Comparison of ENCODE assay signal across 8 cellular contexts in the genomic region with DNA sequence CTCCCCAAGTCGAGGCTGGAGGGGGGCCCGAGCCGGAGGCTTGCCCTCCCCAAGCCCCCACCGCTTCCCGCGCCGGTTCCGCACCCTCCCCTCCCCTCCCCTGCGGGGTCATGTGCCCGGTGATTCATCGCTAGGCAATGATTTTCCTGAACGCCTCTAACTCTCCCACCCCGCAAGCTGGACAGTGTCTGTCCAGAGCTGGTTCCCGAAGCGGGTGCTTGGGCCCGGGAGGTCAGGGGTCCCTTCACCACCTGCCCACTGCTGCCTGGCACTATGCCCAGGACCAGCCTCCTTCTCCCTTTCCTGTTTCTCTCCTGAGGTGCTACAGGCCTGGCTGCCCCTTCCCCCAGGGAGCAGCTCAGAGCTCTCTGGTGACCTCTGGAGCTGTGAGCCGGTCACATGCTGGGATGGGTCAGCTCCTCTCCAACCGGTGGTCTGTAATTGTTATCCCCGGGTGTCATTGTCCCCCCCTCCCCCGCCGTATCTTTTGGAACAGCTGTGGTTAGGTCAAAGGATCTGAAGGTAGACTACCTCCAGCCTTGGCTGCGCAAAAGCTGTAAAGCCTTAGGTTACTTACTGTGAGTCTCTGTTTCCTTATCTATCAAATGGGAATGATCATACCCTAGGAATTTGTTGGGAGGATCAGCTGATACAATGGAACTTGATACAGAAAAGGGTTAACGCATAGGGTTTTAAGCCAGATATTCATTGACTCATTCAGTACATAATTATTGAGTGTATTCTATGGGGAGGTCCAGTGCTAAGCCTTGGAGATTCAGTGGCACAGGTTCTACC. TPM values are rescaled to one million over a fixed set of nuclear protein-coding genes. Genes with fewer than 3 reads are reported as not detected.
DNase-seq lines count a peak whose midpoint lies in the region; ATAC-seq and TF ChIP-seq lines count a peak whose summit lies in the region.

No MANE protein-coding gene starts in this region.

- peak overlapping the region; percentile 72 for H3K4me3 ChIP-seq in A673 (ENCODE audit: low read depth, low read length, poor library complexity, severe bottlenecking)
- peak overlapping the region; percentile 70 for H3K4me3 ChIP-seq in MG63
- H3K4me3 ChIP-seq in choroid plexus epithelial cell (ENCODE audit: low read depth, low read length) = peak overlapping the region; percentile 88
- H3K4me3 ChIP-seq in skin epidermis = peak overlapping the region; percentile 75 to 97 (median 89)

- CTCF ChIA-PET in A673 (lab: Charles Lee) = interaction anchor here (0.6 to 0.7 kb wide), 2 partner anchors 163 to 222 kb away, joined by 3 to 13 read pairs; no protein-coding TSS in a partner anchor

- DNase-seq in A673 (ENCODE audit: low spot score) (peak; percentile 43), MG63 (peak; percentile 79), choroid plexus epithelial cell (ENCODE audit: low read depth) (peak; percentile 84), islet precursor cell (peak; percentile 93)
- DNase-seq in activated CD4-positive, alpha-beta T cell treated with anti-CD3 and anti-CD28 coated beads for 1 hour = peak; percentile 27

- POLR2A ChIA-PET in A673 (lab: Charles Lee; ENCODE audit: low non-redundant PET) = no interaction called here

- peak overlapping the region; percentile 51 for H3K27ac ChIP-seq in A673 (ENCODE audit: low read depth, low read length, poor library complexity, severe bottlenecking)
- peak overlapping the region; percentile 69 to 97 (median 92) for H3K27ac ChIP-seq in skin epidermis

- intact Hi-C loops in A673 (cut with micrococcal nuclease; ENCODE audit: unreplicated experiment) = no loop called here

- H3K27me3 ChIP-seq in A673 (replicated peaks; ENCODE audit: insufficient read depth, low read depth, low read length, poor library complexity) (peaks cover 4% of the 10 kb centered on the region), MG63 (no peaks in the 10 kb centered on the region)

- peaks cover 5% of the 10 kb centered on the region for H3K4me1 ChIP-seq in A673 (ENCODE audit: insufficient read depth, low read length, poor library complexity, severe bottlenecking)

- ATAC-seq in GM19043 (IDR thresholded peaks at IDR 0.05; ENCODE audit: low read depth, unreplicated experiment) (peak; percentile 10), HG03520 (IDR thresholded peaks at IDR 0.05; ENCODE audit: unreplicated experiment) (no peak)

- BruUV-seq in A673 (replicated peaks; lab: Mats Ljungman, UMichigan) = no TSS peak

- H3K36me3 ChIP-seq in A673 (ENCODE audit: insufficient read depth, low read length, poor library complexity, severe bottlenecking) (no peaks in the 10 kb centered on the region), MG63 (no peaks in the 10 kb centered on the region; the same call in 1 of the 2 replicates)

- H3K9me3 ChIP-seq in A673 (ENCODE audit: low read depth, low read length, poor library complexity, severe bottlenecking) = no peaks in the 10 kb centered on the region
- H3K9me3 ChIP-seq in MG63 = no peaks in the 10 kb centered on the region

- TF ChIP-seq CTCF in A673 (conservative IDR thresholded peaks at IDR 0.05; ENCODE audit: low read depth, low read length) (no peak), choroid plexus epithelial cell (conservative IDR thresholded peaks at IDR 0.05; ENCODE audit: low read depth, low read length) (no peak)

RNA-seq across cellular contexts. Expression of a gene that starts 0.7 kb away (rescaled TPM):
- 10.1 and 16.0 TPM in 2 replicates for total RNA-seq in A673 (2021)
- total RNA-seq in MG63 (2014; rRNA removed; shearing (Covaris generic); ENCODE audit: low replicate concordance) = 5.6 and 9.4 TPM in 2 replicates

RNA-seq across cellular contexts. Expression of a gene that starts 42.3 kb away (rescaled TPM):
- not detected in 2 replicates for total RNA-seq in A673 (2021)
- total RNA-seq in MG63 (2014; rRNA removed; shearing (Covaris generic); ENCODE audit: low replicate concordance) = not detected in 2 replicates

RNA-seq across cellular contexts. Expression of a gene that starts 54.7 kb away (rescaled TPM):
- 53.4 and 57.5 TPM in 2 replicates for total RNA-seq in A673 (2021)
- total RNA-seq in MG63 (2014; rRNA removed; shearing (Covaris generic); ENCODE audit: low replicate concordance) = 71.5 and 139 TPM in 2 replicates

Comparison
In these comparisons a context has a peak if more than half of its experiments do, and no peak if none do; other contexts are left out.
1. DNase-seq: peak in every context shown above with its lines; median percentile 93 in islet precursor cell; 84 in choroid plexus epithelial cell; 79 in MG63; 43 in A673; 27 in activated CD4-positive, alpha-beta T cell treated with anti-CD3 and anti-CD28 coated beads for 1 hour.